Comparison of ENCODE assay signal across 20 cellular contexts in the genomic region with DNA sequence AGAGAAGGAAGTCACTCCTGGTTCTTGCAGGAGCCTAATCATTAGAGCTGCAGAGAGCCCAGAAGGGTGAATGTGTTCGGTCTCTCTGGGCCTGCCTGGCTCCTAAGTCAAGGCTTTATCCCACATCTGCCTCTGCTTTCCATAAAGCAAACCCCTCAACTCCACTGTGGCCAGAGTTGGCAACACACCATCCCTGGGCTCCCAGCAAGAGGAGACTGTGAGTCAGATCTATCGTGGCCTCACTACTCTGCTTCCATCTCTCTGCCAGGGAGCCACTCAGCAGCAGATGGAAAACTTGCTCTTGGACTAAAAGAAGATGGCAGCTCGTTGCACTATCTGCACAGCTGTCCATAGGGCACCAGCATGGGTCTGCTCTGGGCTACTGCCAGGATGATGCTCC.
A peak's percentile ranks its signal among the peaks of the same experiment; 100 is the strongest.
DNase-seq lines count a peak whose midpoint lies in the region; ATAC-seq and TF ChIP-seq lines count a peak whose summit lies in the region.
"Had no signal": no experiment of that assay in that cellular context is flagged by ENCODE, and none has a peak within 500 bp of the region (broad histone marks: within the 10 kb centered on the region; RNA-seq: fewer than 3 reads in every experiment).

No MANE protein-coding gene starts in this region.

- no peaks in the 10 kb centered on the region for H3F3A ChIP-seq in GM23248 (ENCODE audit: insufficient read depth)

- H3K27me3 ChIP-seq in GM23248 (replicated peaks; ENCODE audit: insufficient read depth): no peaks in the 10 kb centered on the region; the same call in 1 of the 2 replicates
- H3K27me3 ChIP-seq: Peyer's patch had no signal

- H2AFZ ChIP-seq in GM23248: no peak overlapping the region

- no peak overlapping the region for H3K4me2 ChIP-seq in GM23248 (ENCODE audit: unreplicated experiment)
- H3K4me2 ChIP-seq: KMS-11 had no signal

- no peaks in the 10 kb centered on the region for H3K9me3 ChIP-seq in GM23248 (ENCODE audit: low read depth)
- H3K9me3 ChIP-seq: Peyer's patch had no signal

- WGBS in GM23248 (ENCODE audit: low coverage in 1 of 2, low lambda C conversion rate in 2 of 2, missing lambda C conversion rate in 2 of 2), 2 experiments: 53% methylated on average over 3 of the region's 3 CpGs

- no peak for ATAC-seq in HG02798 (IDR thresholded peaks at IDR 0.05; ENCODE audit: poor library complexity, unreplicated experiment)
- ATAC-seq: HCT116, Right ventricle myocardium inferior had no signal

- no peaks in the 10 kb centered on the region for H3K4me1 ChIP-seq in GM23248 (ENCODE audit: insufficient read depth)
- H3K4me1 ChIP-seq: Peyer's patch had no signal

- H3K9ac ChIP-seq in GM23248: no peak overlapping the region
- H3K9ac ChIP-seq: KMS-11 had no signal

- no peaks in the 10 kb centered on the region for H4K20me1 ChIP-seq in GM23248 (ENCODE audit: insufficient read depth)

- no peaks in the 10 kb centered on the region for H3K79me2 ChIP-seq in GM23248 (ENCODE audit: insufficient read depth)

- no peak overlapping the region for H3K27ac ChIP-seq in GM23248
- H3K27ac ChIP-seq: KMS-11, Peyer's patch had no signal

- DNase-seq in AG09309 (ENCODE audit: low read depth) (peak; percentile 35), GM23248 (peak; percentile 63), RPMI7951 (ENCODE audit: low read depth) (peak; percentile 65), fibroblast of the aortic adventitia (ENCODE audit: low read depth) (peak; percentile 65), NCI-H748 (lab: John Stamatoyannopoulos, UW; ENCODE audit: unreplicated experiment) (no peak), dermis blood vessel endothelial cell (no peak), superior temporal gyrus (ENCODE audit: extremely low spot score) (no peak)
- DNase-seq: DND-41; GDM1; GOT3; NCI-H1092 treated with DMSO at 0.1 percent for 48 hours; NCI-H2081; NCI-H2171 treated with DMSO at 0.1 percent for 48 hours; NCI-H526 treated with DMSO at 0.1 percent for 48 hours; NK-92 treated with Interleukin-12 subunit alpha and Interleukin-12 subunit beta, amount 100 ng/mL, for 24 hours; Peyer's patch had no signal

- H3K36me3 ChIP-seq in GM23248 (ENCODE audit: low read depth): no peaks in the 10 kb centered on the region
- H3K36me3 ChIP-seq: Peyer's patch had no signal

- no peaks in the 10 kb centered on the region for H3K9me2 ChIP-seq in GM23248 (ENCODE audit: insufficient read depth)

- in situ Hi-C loops in GM23248 (cut with MboI): no loop called here

- TF ChIP-seq CTCF in AG09309 (IDR thresholded peaks at IDR 0.05; ENCODE audit: control insufficient read depth, insufficient read depth, low read depth, low read length, missing control alignments) (no peak), fibroblast of the aortic adventitia (IDR thresholded peaks at IDR 0.05; ENCODE audit: insufficient read depth, low read length) (no peak)

- H3K4me3 ChIP-seq in AG09309 (ENCODE audit: control insufficient read depth, low read depth, low read length): no peak overlapping the region
- H3K4me3 ChIP-seq in GM23248: no peak overlapping the region
- no peak overlapping the region for H3K4me3 ChIP-seq in fibroblast of the aortic adventitia (ENCODE audit: low read depth, low read length)
- H3K4me3 ChIP-seq: Peyer's patch had no signal

Comparison
In these comparisons a context has a peak if more than half of its experiments do, and no peak if none do; other contexts are left out.
1. DNase-seq: peak in AG09309 (single experiment), GM23248 (single experiment), RPMI7951 (single experiment) and fibroblast of the aortic adventitia (single experiment); none in NCI-H748 (single experiment), dermis blood vessel endothelial cell (single experiment) and superior temporal gyrus (single experiment).